In the genomic region with DNA sequence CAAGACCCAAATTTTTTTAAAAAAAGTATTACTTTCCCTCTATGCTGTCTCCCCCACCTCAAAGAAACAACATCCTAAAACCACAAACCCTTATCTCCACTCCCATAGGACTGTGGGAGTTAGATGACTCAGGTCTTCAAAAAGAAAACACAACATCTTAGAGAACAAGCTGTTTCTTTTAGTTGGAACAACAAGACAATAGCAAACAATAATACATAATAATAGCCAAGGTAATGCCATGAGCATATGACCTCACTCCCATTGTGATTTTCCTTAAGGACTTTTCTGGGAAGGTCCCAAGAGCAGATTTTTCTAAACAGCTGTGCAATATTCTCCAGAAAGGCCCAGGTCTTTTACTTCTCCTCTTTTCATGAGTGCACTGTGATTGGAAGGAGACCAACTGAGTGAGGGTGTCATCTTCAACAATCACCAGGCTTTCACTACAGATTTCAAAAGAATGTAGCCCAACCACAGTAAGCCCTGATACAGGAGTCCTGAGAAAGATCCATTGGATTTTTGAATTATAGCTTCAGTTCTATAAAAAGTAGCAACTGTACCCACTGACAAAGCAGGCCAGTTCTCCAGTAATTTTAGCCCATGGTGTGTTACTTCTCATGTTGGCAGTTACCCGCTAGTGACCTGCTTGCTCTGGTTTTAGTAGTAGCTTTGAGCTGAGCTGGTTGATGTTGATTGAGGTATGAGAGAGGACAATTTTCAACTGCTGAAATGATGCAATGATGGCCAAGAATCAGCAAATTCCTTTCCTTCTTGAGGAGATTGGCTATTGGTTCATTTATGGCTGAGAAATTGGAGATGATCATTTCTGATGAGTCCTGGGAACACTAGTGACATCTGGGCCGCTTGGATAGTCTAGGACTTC, we compare ENCODE assay signal across 1 cellular context.
A peak's percentile ranks its signal among the peaks of the same experiment; 100 is the strongest.
TF ChIP-seq lines count a peak whose summit lies in the region.

No MANE protein-coding gene starts in this region.

TF ChIP-seq in K562, 482 proteins besides CTCF, POLR2A, EP300 and RAD21 (continued from another document and continues in another):
- TF ChIP-seq, protein P1, sequence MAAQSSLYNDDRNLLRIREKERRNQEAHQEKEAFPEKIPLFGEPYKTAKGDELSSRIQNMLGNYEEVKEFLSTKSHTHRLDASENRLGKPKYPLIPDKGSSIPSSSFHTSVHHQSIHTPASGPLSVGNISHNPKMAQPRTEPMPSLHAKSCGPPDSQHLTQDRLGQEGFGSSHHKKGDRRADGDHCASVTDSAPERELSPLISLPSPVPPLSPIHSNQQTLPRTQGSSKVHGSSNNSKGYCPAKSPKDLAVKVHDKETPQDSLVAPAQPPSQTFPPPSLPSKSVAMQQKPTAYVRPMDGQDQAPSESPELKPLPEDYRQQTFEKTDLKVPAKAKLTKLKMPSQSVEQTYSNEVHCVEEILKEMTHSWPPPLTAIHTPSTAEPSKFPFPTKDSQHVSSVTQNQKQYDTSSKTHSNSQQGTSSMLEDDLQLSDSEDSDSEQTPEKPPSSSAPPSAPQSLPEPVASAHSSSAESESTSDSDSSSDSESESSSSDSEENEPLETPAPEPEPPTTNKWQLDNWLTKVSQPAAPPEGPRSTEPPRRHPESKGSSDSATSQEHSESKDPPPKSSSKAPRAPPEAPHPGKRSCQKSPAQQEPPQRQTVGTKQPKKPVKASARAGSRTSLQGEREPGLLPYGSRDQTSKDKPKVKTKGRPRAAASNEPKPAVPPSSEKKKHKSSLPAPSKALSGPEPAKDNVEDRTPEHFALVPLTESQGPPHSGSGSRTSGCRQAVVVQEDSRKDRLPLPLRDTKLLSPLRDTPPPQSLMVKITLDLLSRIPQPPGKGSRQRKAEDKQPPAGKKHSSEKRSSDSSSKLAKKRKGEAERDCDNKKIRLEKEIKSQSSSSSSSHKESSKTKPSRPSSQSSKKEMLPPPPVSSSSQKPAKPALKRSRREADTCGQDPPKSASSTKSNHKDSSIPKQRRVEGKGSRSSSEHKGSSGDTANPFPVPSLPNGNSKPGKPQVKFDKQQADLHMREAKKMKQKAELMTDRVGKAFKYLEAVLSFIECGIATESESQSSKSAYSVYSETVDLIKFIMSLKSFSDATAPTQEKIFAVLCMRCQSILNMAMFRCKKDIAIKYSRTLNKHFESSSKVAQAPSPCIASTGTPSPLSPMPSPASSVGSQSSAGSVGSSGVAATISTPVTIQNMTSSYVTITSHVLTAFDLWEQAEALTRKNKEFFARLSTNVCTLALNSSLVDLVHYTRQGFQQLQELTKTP (IDR thresholded peaks at IDR 0.05; ENCODE audit: low read depth in 1 of 2, partially characterized antibody in 2 of 2): peak in 1 of 2 experiments; percentile 72
- TF ChIP-seq, protein P2, sequence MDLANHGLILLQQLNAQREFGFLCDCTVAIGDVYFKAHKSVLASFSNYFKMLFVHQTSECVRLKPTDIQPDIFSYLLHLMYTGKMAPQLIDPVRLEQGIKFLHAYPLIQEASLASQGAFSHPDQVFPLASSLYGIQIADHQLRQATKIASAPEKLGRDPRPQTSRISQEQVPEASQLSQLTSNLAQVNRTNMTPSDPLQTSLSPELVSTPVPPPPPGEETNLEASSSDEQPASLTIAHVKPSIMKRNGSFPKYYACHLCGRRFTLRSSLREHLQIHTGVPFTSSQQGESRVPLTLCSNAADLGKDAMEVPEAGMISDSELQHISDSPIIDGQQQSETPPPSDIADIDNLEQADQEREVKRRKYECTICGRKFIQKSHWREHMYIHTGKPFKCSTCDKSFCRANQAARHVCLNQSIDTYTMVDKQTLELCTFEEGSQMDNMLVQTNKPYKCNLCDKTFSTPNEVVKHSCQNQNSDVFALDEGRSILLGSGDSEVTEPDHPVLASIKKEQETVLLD (IDR thresholded peaks at IDR 0.05): no peak
- TF ChIP-seq CSDE1 (IDR thresholded peaks at IDR 0.05) (no peak), NCOA4 (IDR thresholded peaks at IDR 0.05; ENCODE audit: partially characterized antibody) (no peak), ZNF239 (CRISPR knock-in tag; IDR thresholded peaks at IDR 0.05) (no peak), LARP7 (IDR thresholded peaks at IDR 0.05) (no peak), ZNF224 (CRISPR knock-in tag; IDR thresholded peaks at IDR 0.05) (no peak), YBX1 (IDR thresholded peaks at IDR 0.05) (no peak), KLF16 (IDR thresholded peaks at IDR 0.05) (peak; percentile 79; the same call in 1 of the 2 replicates), HDAC3 (IDR thresholded peaks at IDR 0.05; ENCODE audit: borderline replicate concordance, partially characterized antibody) (peak; percentile 90), ARNT (IDR thresholded peaks at IDR 0.05) (peak; percentile 75 to 80; a peak in 3 of 4 replicates), RBFOX2 (IDR thresholded peaks at IDR 0.05; ENCODE audit: low read depth, low read length) (0 out of 2 replicates have a peak, but pooled peaks have one; percentile 29), SIN3A (IDR thresholded peaks at IDR 0.05; ENCODE audit: borderline replicate concordance in 2 of 2, control insufficient read depth in 1 of 2, low read depth in 2 of 2, low read length in 2 of 2) (no peak), ESRRA (IDR thresholded peaks at IDR 0.05; ENCODE audit: borderline replicate concordance, low read depth) (peak; percentile 90; the same call in 1 of the 2 replicates), WHSC1 (IDR thresholded peaks at IDR 0.05; ENCODE audit: low read length) (no peak), FOXP1 (CRISPR knock-in tag; IDR thresholded peaks at IDR 0.05) (no peak), DMBX1 (CRISPR knock-in tag; IDR thresholded peaks at IDR 0.05; ENCODE audit: borderline replicate concordance) (no peak), SRSF7 (optimal IDR thresholded peaks at IDR 0.05; ENCODE audit: low read depth, low read length) (no peak), PTBP1 (IDR thresholded peaks at IDR 0.05; ENCODE audit: low read depth, low read length) (no peak), MIER1 (IDR thresholded peaks at IDR 0.05; ENCODE audit: low read depth) (no peak), TEAD4 (IDR thresholded peaks at IDR 0.05; ENCODE audit: low read length) (peak; percentile 91), TEAD4 (CRISPR knock-in tag; IDR thresholded peaks at IDR 0.05; ENCODE audit: borderline replicate concordance) (no peak), BMI1 (IDR thresholded peaks at IDR 0.05; ENCODE audit: low read length) (no peak), IRF2 (CRISPR knock-in tag; IDR thresholded peaks at IDR 0.05) (no peak), ZNF124 (CRISPR knock-in tag; IDR thresholded peaks at IDR 0.05) (no peak), PHF20 (IDR thresholded peaks at IDR 0.05; ENCODE audit: partially characterized antibody) (no peak), ZNF586 (CRISPR knock-in tag; conservative IDR thresholded peaks at IDR 0.05) (no peak), RBM14 (IDR thresholded peaks at IDR 0.05; ENCODE audit: borderline replicate concordance, insufficient read depth, low read depth, low read length) (no peak), ZNF507 (tag; conservative IDR thresholded peaks at IDR 0.05) (no peak)
- TF ChIP-seq, protein P3, sequence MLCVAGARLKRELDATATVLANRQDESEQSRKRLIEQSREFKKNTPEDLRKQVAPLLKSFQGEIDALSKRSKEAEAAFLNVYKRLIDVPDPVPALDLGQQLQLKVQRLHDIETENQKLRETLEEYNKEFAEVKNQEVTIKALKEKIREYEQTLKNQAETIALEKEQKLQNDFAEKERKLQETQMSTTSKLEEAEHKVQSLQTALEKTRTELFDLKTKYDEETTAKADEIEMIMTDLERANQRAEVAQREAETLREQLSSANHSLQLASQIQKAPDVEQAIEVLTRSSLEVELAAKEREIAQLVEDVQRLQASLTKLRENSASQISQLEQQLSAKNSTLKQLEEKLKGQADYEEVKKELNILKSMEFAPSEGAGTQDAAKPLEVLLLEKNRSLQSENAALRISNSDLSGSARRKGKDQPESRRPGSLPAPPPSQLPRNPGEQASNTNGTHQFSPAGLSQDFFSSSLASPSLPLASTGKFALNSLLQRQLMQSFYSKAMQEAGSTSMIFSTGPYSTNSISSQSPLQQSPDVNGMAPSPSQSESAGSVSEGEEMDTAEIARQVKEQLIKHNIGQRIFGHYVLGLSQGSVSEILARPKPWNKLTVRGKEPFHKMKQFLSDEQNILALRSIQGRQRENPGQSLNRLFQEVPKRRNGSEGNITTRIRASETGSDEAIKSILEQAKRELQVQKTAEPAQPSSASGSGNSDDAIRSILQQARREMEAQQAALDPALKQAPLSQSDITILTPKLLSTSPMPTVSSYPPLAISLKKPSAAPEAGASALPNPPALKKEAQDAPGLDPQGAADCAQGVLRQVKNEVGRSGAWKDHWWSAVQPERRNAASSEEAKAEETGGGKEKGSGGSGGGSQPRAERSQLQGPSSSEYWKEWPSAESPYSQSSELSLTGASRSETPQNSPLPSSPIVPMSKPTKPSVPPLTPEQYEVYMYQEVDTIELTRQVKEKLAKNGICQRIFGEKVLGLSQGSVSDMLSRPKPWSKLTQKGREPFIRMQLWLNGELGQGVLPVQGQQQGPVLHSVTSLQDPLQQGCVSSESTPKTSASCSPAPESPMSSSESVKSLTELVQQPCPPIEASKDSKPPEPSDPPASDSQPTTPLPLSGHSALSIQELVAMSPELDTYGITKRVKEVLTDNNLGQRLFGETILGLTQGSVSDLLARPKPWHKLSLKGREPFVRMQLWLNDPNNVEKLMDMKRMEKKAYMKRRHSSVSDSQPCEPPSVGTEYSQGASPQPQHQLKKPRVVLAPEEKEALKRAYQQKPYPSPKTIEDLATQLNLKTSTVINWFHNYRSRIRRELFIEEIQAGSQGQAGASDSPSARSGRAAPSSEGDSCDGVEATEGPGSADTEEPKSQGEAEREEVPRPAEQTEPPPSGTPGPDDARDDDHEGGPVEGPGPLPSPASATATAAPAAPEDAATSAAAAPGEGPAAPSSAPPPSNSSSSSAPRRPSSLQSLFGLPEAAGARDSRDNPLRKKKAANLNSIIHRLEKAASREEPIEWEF (CRISPR knock-in tag; IDR thresholded peaks at IDR 0.05): no peak
- TF ChIP-seq, protein P4, sequence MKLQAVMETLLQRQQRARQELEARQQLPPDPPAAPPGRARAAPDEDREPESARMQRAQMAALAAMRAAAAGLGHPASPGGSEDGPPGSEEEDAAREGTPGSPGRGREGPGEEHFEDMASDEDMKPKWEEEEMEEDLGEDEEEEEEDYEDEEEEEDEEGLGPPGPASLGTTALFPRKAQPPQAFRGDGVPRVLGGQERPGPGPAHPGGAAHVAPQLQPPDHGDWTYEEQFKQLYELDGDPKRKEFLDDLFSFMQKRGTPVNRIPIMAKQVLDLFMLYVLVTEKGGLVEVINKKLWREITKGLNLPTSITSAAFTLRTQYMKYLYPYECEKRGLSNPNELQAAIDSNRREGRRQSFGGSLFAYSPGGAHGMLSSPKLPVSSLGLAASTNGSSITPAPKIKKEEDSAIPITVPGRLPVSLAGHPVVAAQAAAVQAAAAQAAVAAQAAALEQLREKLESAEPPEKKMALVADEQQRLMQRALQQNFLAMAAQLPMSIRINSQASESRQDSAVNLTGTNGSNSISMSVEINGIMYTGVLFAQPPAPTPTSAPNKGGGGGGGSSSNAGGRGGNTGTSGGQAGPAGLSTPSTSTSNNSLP (IDR thresholded peaks at IDR 0.05; ENCODE audit: borderline replicate concordance, low read depth, low read length): peak; percentile 52; the same call in 1 of the 2 replicates
- TF ChIP-seq, protein P5, sequence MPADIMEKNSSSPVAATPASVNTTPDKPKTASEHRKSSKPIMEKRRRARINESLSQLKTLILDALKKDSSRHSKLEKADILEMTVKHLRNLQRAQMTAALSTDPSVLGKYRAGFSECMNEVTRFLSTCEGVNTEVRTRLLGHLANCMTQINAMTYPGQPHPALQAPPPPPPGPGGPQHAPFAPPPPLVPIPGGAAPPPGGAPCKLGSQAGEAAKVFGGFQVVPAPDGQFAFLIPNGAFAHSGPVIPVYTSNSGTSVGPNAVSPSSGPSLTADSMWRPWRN (IDR thresholded peaks at IDR 0.05; ENCODE audit: low read depth): peak; percentile 61; the same call in 1 of the 2 replicates
- TF ChIP-seq, protein P6, sequence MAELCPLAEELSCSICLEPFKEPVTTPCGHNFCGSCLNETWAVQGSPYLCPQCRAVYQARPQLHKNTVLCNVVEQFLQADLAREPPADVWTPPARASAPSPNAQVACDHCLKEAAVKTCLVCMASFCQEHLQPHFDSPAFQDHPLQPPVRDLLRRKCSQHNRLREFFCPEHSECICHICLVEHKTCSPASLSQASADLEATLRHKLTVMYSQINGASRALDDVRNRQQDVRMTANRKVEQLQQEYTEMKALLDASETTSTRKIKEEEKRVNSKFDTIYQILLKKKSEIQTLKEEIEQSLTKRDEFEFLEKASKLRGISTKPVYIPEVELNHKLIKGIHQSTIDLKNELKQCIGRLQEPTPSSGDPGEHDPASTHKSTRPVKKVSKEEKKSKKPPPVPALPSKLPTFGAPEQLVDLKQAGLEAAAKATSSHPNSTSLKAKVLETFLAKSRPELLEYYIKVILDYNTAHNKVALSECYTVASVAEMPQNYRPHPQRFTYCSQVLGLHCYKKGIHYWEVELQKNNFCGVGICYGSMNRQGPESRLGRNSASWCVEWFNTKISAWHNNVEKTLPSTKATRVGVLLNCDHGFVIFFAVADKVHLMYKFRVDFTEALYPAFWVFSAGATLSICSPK (IDR thresholded peaks at IDR 0.05; ENCODE audit: borderline replicate concordance): no peak
- TF ChIP-seq, protein P7, sequence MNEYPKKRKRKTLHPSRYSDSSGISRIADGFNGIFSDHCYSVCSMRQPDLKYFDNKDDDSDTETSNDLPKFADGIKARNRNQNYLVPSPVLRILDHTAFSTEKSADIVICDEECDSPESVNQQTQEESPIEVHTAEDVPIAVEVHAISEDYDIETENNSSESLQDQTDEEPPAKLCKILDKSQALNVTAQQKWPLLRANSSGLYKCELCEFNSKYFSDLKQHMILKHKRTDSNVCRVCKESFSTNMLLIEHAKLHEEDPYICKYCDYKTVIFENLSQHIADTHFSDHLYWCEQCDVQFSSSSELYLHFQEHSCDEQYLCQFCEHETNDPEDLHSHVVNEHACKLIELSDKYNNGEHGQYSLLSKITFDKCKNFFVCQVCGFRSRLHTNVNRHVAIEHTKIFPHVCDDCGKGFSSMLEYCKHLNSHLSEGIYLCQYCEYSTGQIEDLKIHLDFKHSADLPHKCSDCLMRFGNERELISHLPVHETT (CRISPR knock-in tag; conservative IDR thresholded peaks at IDR 0.05 in 1 of 2, IDR thresholded peaks at IDR 0.05 in 1 of 2): peak in 1 of 2 experiments; percentile 9; a peak in 1 of 4 replicates
- TF ChIP-seq, protein P8, sequence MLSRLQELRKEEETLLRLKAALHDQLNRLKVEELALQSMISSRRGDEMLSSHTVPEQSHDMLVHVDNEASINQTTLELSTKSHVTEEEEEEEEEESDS (CRISPR knock-in tag; IDR thresholded peaks at IDR 0.05): no peak
- TF ChIP-seq, protein P9, sequence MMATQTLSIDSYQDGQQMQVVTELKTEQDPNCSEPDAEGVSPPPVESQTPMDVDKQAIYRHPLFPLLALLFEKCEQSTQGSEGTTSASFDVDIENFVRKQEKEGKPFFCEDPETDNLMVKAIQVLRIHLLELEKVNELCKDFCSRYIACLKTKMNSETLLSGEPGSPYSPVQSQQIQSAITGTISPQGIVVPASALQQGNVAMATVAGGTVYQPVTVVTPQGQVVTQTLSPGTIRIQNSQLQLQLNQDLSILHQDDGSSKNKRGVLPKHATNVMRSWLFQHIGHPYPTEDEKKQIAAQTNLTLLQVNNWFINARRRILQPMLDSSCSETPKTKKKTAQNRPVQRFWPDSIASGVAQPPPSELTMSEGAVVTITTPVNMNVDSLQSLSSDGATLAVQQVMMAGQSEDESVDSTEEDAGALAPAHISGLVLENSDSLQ (IDR thresholded peaks at IDR 0.05): no peak
